Comparison of ENCODE assay signal across 17 cellular contexts in the genomic region with DNA sequence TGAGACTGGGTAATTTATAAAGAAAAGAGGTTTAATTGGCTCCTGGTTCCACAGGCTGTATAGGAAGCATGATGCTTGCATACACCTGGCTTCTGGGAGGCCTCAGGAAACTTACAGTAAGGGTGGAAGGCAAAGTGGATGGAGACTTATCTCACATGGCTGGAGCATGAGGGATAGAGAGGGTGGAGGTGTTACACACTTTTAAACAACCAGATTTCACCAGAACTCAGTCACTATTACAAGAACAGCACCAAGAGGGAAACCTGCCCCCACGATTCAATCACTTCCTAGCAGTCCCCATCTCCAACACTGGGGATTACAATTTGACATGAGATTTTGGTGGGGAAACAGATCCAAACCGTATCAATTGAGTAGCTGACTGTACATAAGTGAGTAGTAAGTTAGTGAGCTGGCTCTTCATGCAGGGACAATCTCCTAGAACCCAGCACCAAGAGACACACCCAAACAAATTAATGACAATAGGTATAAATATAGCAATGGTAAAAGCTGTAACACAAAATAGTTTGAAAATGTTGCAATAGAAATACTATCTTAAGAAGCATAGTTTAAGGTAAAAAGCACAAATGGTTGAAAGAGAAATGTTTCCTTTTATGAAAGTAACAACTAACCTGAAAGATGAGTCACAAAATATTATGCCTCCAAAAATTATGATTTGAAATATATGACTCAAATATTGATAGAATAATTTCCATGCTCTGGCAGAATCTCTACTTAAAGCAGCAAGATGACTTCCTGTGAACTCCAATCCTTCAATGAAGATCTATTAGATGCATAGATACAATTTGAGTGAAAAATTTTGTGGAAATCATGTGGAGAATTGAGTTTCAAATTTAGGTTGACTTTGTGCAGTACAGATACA. TPM values are rescaled to one million over a fixed set of nuclear protein-coding genes. Genes with fewer than 3 reads are reported as not detected.
A peak's percentile ranks its signal among the peaks of the same experiment; 100 is the strongest.
DNase-seq lines count a peak whose midpoint lies in the region; ATAC-seq and TF ChIP-seq lines count a peak whose summit lies in the region.
"Had no signal": no experiment of that assay in that cellular context is flagged by ENCODE, and none has a peak within 500 bp of the region (broad histone marks: within the 10 kb centered on the region; RNA-seq: fewer than 3 reads in every experiment).

No MANE protein-coding gene starts in this region.

- H3K4me1 ChIP-seq in A673 (ENCODE audit: insufficient read depth, low read length, poor library complexity, severe bottlenecking) (no peaks in the 10 kb centered on the region), left ventricle myocardium inferior (no peaks in the 10 kb centered on the region)
- peaks cover 53% of the 10 kb centered on the region for H3K4me1 ChIP-seq in CD4-positive, CD25-positive, alpha-beta regulatory T cell (ENCODE audit: control insufficient read depth, insufficient read depth, low read length, poor library complexity, severe bottlenecking)

- CTCF ChIA-PET in A673 (lab: Charles Lee) = no interaction called here
- CTCF ChIA-PET in activated CD8-positive, alpha-beta T cell treated with anti-CD3 and anti-CD28 coated beads for 36 hours (lab: Charles Lee) = interaction anchor here (0.9 to 1.6 kb wide), 4 partner anchors 68 to 152 kb away, joined by 3 to 5 read pairs (median 4); partner anchors contain the start of gene SIRPD

- H3K36me3 Mint-ChIP-seq in CD4-positive, CD25-positive, alpha-beta regulatory T cell = peaks cover 36% of the 10 kb centered on the region
- H3K36me3 Mint-ChIP-seq in activated CD8-positive, alpha-beta T cell treated with anti-CD3 and anti-CD28 coated beads for 36 hours (ENCODE audit: low read depth) = peaks cover 40% of the 10 kb centered on the region
- H3K36me3 Mint-ChIP-seq: immature natural killer cell, natural killer cell had no signal

- BruUV-seq in A673 (replicated peaks; lab: Mats Ljungman, UMichigan) = no TSS peak

- H3K27me3 ChIP-seq in A673 (replicated peaks; ENCODE audit: insufficient read depth, low read depth, low read length, poor library complexity) (peaks cover 15% of the 10 kb centered on the region), left ventricle myocardium inferior (ENCODE audit: low read depth) (peaks cover 64% of the 10 kb centered on the region)
- no peaks in the 10 kb centered on the region for H3K27me3 ChIP-seq in CD4-positive, CD25-positive, alpha-beta regulatory T cell (ENCODE audit: control insufficient read depth, insufficient read depth, low read length)

- POLR2A ChIA-PET in A673 (lab: Charles Lee; ENCODE audit: low non-redundant PET) = no interaction called here
- POLR2A ChIA-PET in activated CD8-positive, alpha-beta T cell treated with anti-CD3 and anti-CD28 coated beads for 36 hours (lab: Charles Lee) = no interaction called here

- no peak overlapping the region for H3K27ac ChIP-seq in A673 (ENCODE audit: low read depth, low read length, poor library complexity, severe bottlenecking)
- no peak overlapping the region for H3K27ac ChIP-seq in CD4-positive, CD25-positive, alpha-beta regulatory T cell (ENCODE audit: insufficient read depth, low read length, poor library complexity, severe bottlenecking)
- H3K27ac ChIP-seq in left ventricle myocardium inferior (replicated peaks) = no peak overlapping the region
- H3K27ac ChIP-seq: BLaER1 treated with 17β-estradiol and CSF1 and Interleukin-3, amounts not matched to agents 10 nM and 100 nM; thoracic aorta had no signal

- H3K9me3 Mint-ChIP-seq in CD4-positive, CD25-positive, alpha-beta regulatory T cell = peaks cover 0 to 2% (median 0%) of the 10 kb centered on the region in 7 donors
- no peaks in the 10 kb centered on the region for H3K9me3 Mint-ChIP-seq in activated CD8-positive, alpha-beta T cell treated with anti-CD3 and anti-CD28 coated beads for 36 hours

- intact Hi-C loops in A673 (cut with micrococcal nuclease; ENCODE audit: unreplicated experiment) (no loop called here), left ventricle myocardium inferior (cut with micrococcal nuclease) (no loop called here)
- intact Hi-C loops in activated CD8-positive, alpha-beta T cell treated with anti-CD3 and anti-CD28 coated beads for 36 hours (cut with micrococcal nuclease) = loop anchor here (1.0 kb wide), 1 partner anchor 64 kb away; no protein-coding TSS in a partner anchor

- H3K4me3 Mint-ChIP-seq in CD4-positive, CD25-positive, alpha-beta regulatory T cell = peak overlapping the region in 1 of 4 donors; percentile 62
- peak overlapping the region; percentile 31 for H3K4me3 Mint-ChIP-seq in activated CD8-positive, alpha-beta T cell treated with anti-CD3 and anti-CD28 coated beads for 36 hours
- H3K4me3 Mint-ChIP-seq: immature natural killer cell, natural killer cell had no signal

- ATAC-seq in CD4-positive, CD25-positive, alpha-beta regulatory T cell (ENCODE audit: low read depth in 2 of 2) = peak in 1 of 2 donors; percentile 23
- ATAC-seq in activated CD8-positive, alpha-beta T cell treated with anti-CD3 and anti-CD28 coated beads for 36 hours = peak; percentile 66
- ATAC-seq in HG02623 (IDR thresholded peaks at IDR 0.05; ENCODE audit: unreplicated experiment) = no peak
- no peak for ATAC-seq in SK-N-SH treated with all-trans-retinoic acid at 6 μM for 48 hours
- ATAC-seq: natural killer cell had no signal

- H3K4me1 Mint-ChIP-seq in CD4-positive, CD25-positive, alpha-beta regulatory T cell = peaks cover 48 to 94% (median 71%) of the 10 kb centered on the region in 4 donors
- peaks cover 92% of the 10 kb centered on the region for H3K4me1 Mint-ChIP-seq in activated CD8-positive, alpha-beta T cell treated with anti-CD3 and anti-CD28 coated beads for 36 hours (ENCODE audit: low read depth)

- no peaks in the 10 kb centered on the region for H3K27me3 Mint-ChIP-seq in CD4-positive, CD25-positive, alpha-beta regulatory T cell
- H3K27me3 Mint-ChIP-seq in activated CD8-positive, alpha-beta T cell treated with anti-CD3 and anti-CD28 coated beads for 36 hours = no peaks in the 10 kb centered on the region

- TF ChIP-seq CTCF in A673 (conservative IDR thresholded peaks at IDR 0.05; ENCODE audit: low read depth, low read length) (no peak), left ventricle myocardium inferior (IDR thresholded peaks at IDR 0.05; ENCODE audit: borderline replicate concordance) (no peak)
- TF ChIP-seq CTCF in activated CD8-positive, alpha-beta T cell treated with anti-CD3 and anti-CD28 coated beads for 36 hours (IDR thresholded peaks at IDR 0.05) = no peak

- H3K36me3 ChIP-seq in A673 (ENCODE audit: insufficient read depth, low read length, poor library complexity, severe bottlenecking) (no peaks in the 10 kb centered on the region), left ventricle myocardium inferior (no peaks in the 10 kb centered on the region)
- peaks cover 25% of the 10 kb centered on the region for H3K36me3 ChIP-seq in CD4-positive, CD25-positive, alpha-beta regulatory T cell (ENCODE audit: control insufficient read depth, insufficient read depth, low read length)
- H3K36me3 ChIP-seq: BLaER1 treated with 17β-estradiol and CSF1 and Interleukin-3, amounts not matched to agents 10 nM and 100 nM; thoracic aorta had no signal

- H3K9me3 ChIP-seq in A673 (ENCODE audit: low read depth, low read length, poor library complexity, severe bottlenecking) (no peaks in the 10 kb centered on the region), left ventricle myocardium inferior (replicated peaks) (no peaks in the 10 kb centered on the region)
- no peaks in the 10 kb centered on the region for H3K9me3 ChIP-seq in CD4-positive, CD25-positive, alpha-beta regulatory T cell (ENCODE audit: control insufficient read depth in 2 of 2, low read length in 2 of 2)
- H3K9me3 ChIP-seq: BLaER1 treated with 17β-estradiol and CSF1 and Interleukin-3, amounts not matched to agents 10 nM and 100 nM; thoracic aorta had no signal

- H3K27ac Mint-ChIP-seq in CD4-positive, CD25-positive, alpha-beta regulatory T cell = peak overlapping the region; percentile 88 to 95 (median 88)
- peak overlapping the region; percentile 95 for H3K27ac Mint-ChIP-seq in activated CD8-positive, alpha-beta T cell treated with anti-CD3 and anti-CD28 coated beads for 36 hours
- H3K27ac Mint-ChIP-seq: immature natural killer cell, natural killer cell had no signal

- H3K4me3 ChIP-seq in A673 (ENCODE audit: low read depth, low read length, poor library complexity, severe bottlenecking) (no peak overlapping the region), left ventricle myocardium inferior (no peak overlapping the region)
- H3K4me3 ChIP-seq in CD4-positive, CD25-positive, alpha-beta regulatory T cell (ENCODE audit: low read depth, low read length) = no peak overlapping the region
- H3K4me3 ChIP-seq: BLaER1 treated with 17β-estradiol and CSF1 and Interleukin-3, amounts not matched to agents 10 nM and 100 nM; lung; thoracic aorta had no signal

- peak; percentile 0 for DNase-seq in A673 (ENCODE audit: low spot score)
- peak in 1 of 3 donors; percentile 32 for DNase-seq in CD4-positive, CD25-positive, alpha-beta regulatory T cell
- DNase-seq in activated CD8-positive, alpha-beta T cell treated with anti-CD3 and anti-CD28 coated beads for 36 hours = peak; percentile 41
- peak; percentile 0 for DNase-seq in fibroblast of gingiva (ENCODE audit: low read depth)
- DNase-seq in retina = no peak
- DNase-seq in left ventricle myocardium inferior = no peak
- DNase-seq: DMS79 treated with DMSO at 0.1 percent for 48 hours; immature natural killer cell; natural killer cell; NCI-H187 treated with DMSO at 0.1 percent for 48 hours; NCI-H446 treated with DMSO at 0.1 percent for 48 hours; stimulated activated CD4-positive, alpha-beta T cell treated with anti-CD3 and anti-CD28 coated beads, Interleukin-15, amount 100 ng/mL, for 24 hours had no signal

TF ChIP-seq in SK-N-SH treated with all-trans-retinoic acid at 6 μM for 48 hours, 23 proteins besides CTCF, POLR2A, EP300 and RAD21 (continues in another document):
- TF ChIP-seq ARNTL (CRISPR knock-in tag; IDR thresholded peaks at IDR 0.05; ENCODE audit: borderline replicate concordance, low read depth) = no peak

RNA-seq across cellular contexts. Expression of gene SIRPB1, which starts 5.2 kb away (rescaled TPM):
- total RNA-seq in A673 (2021) (not detected in 2 replicates), left ventricle myocardium inferior (0.27 TPM)
- total RNA-seq in CD4-positive, CD25-positive, alpha-beta regulatory T cell = 2.4 TPM
- 10 to 100 TPM in 1 of 4 donors, 1 to 10 TPM in 1, under 1 TPM in 2; 0.73 to 12.8 (median 3.5) TPM for polyA plus RNA-seq in CD4-positive, CD25-positive, alpha-beta regulatory T cell
- under 1 TPM; 0.83 to 0.92 TPM for total RNA-seq in activated CD8-positive, alpha-beta T cell treated with anti-CD3 and anti-CD28 coated beads for 36 hours

RNA-seq across cellular contexts. Expression of gene SIRPG, which starts 32.5 kb away (rescaled TPM):
- total RNA-seq in A673 (2021) = not detected in 2 replicates
- total RNA-seq in CD4-positive, CD25-positive, alpha-beta regulatory T cell = 49.6 TPM
- polyA plus RNA-seq in CD4-positive, CD25-positive, alpha-beta regulatory T cell = 100 to 1,000 TPM; 184 to 240 (median 197) TPM
- 10 to 100 TPM; 45.4 to 48.6 TPM for total RNA-seq in activated CD8-positive, alpha-beta T cell treated with anti-CD3 and anti-CD28 coated beads for 36 hours
- not detected for total RNA-seq in left ventricle myocardium inferior

Comparison
In these comparisons a context has a peak if more than half of its experiments do, and no peak if none do; other contexts are left out.
1. DNase-seq: peak in A673 (single experiment), activated CD8-positive, alpha-beta T cell treated with anti-CD3 and anti-CD28 coated beads for 36 hours (single experiment) and fibroblast of gingiva (single experiment); none in retina (single experiment) and left ventricle myocardium inferior (single experiment).
2. RNA of gene SIRPG, which starts 32.5 kb away (total RNA-seq): 49.6 TPM in CD4-positive, CD25-positive, alpha-beta regulatory T cell (single experiment) and 45.4 to 48.6 TPM in activated CD8-positive, alpha-beta T cell treated with anti-CD3 and anti-CD28 coated beads for 36 hours; not detected in A673 and not detected in left ventricle myocardium inferior (single experiment); every median in the first group is over 10 times any median in the second.